26 cellular contexts compared by ENCODE assay signal in the genomic region with DNA sequence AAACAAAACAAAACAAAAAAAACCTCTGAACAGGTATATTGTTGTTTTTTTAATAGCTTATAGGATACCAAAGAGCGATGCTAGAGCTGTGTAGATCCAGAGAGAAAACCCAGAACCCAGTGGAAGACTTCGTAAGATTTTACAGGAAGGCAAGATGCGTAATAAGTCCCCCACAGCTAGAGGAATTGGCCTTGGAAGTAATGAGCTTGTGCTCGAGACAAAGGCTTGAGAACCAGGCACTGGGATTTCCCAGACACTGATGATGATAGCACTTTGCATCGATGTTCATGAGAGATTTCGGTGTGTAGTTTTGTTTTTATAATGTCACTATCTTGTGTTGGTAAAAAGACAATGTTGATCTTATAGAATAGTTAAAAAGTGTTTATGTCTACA.
"Had no signal": no experiment of that assay in that cellular context is flagged by ENCODE, and none has a peak within 500 bp of the region (broad histone marks: within the 10 kb centered on the region; RNA-seq: fewer than 3 reads in every experiment).

No MANE protein-coding gene starts in this region.

- H3K27ac Mint-ChIP-seq: naive thymus-derived CD4-positive, alpha-beta T cell; nephron progenitor cell; stimulated activated naive B cell treated with anti-CD40 and anti-IgM and Interleukin-4, amounts not matched to agents 10 μg/mL and 1 μg/mL and 100 μg/mL, for 72 hours; stimulated activated naive CD8-positive, alpha-beta T cell treated with anti-CD3 and anti-CD28 coated beads, Interleukin-15, Interleukin-2, amounts not matched to agents 100 ng/mL and 50 ng/mL, for 24 hours had no signal

- H3K36me3 Mint-ChIP-seq: naive thymus-derived CD4-positive, alpha-beta T cell; stimulated activated naive B cell treated with anti-CD40 and anti-IgM and Interleukin-4, amounts not matched to agents 10 μg/mL and 1 μg/mL and 100 μg/mL, for 72 hours had no signal

- H3K4me3 Mint-ChIP-seq: naive thymus-derived CD4-positive, alpha-beta T cell; nephron progenitor cell; stimulated activated naive B cell treated with anti-CD40 and anti-IgM and Interleukin-4, amounts not matched to agents 10 μg/mL and 1 μg/mL and 100 μg/mL, for 72 hours; stimulated activated naive CD8-positive, alpha-beta T cell treated with anti-CD3 and anti-CD28 coated beads, Interleukin-15, Interleukin-2, amounts not matched to agents 100 ng/mL and 50 ng/mL, for 24 hours had no signal

- H3K36me3 ChIP-seq: gastroesophageal sphincter, heart left ventricle, ovary, transverse colon, vagina had no signal

- H3K4me1 Mint-ChIP-seq: naive thymus-derived CD4-positive, alpha-beta T cell; stimulated activated naive B cell treated with anti-CD40 and anti-IgM and Interleukin-4, amounts not matched to agents 10 μg/mL and 1 μg/mL and 100 μg/mL, for 72 hours had no signal

- H3K79me2 ChIP-seq: hepatocyte had no signal

- H3K9me3 ChIP-seq: gastroesophageal sphincter, heart left ventricle, ovary, psoas muscle, transverse colon, vagina had no signal

- H3K4me1 ChIP-seq: foreskin keratinocyte, psoas muscle, vagina had no signal

- H3K27ac ChIP-seq: coronary artery, epithelial cell of prostate, foreskin keratinocyte, gastroesophageal sphincter, heart left ventricle, hepatocyte, ovary, psoas muscle, skin epidermis, transverse colon, vagina had no signal

- H3K27me3 ChIP-seq: foreskin keratinocyte, gastroesophageal sphincter, heart left ventricle, hepatocyte, ovary, transverse colon, vagina had no signal

- H2AFZ ChIP-seq: hepatocyte had no signal

- DNase-seq: dermis blood vessel endothelial cell; effector memory CD4-positive, alpha-beta T cell; foreskin keratinocyte; heart left ventricle; kidney; mesenchymal stem cell; midbrain; naive thymus-derived CD4-positive, alpha-beta T cell; nephron progenitor cell; nucleus accumbens; ovary; posterior cingulate gyrus; psoas muscle; right cardiac atrium; stimulated activated CD4-positive, alpha-beta T cell treated with anti-CD3 and anti-CD28 coated beads, Interleukin-15, amount 100 ng/mL, for 24 hours; stimulated activated CD4-positive, alpha-beta T cell treated with anti-CD3 and anti-CD28 coated beads, Interleukin-2, amount 100 ng/mL, for 48 hours; stimulated activated naive B cell treated with anti-CD40 and anti-IgM and Interleukin-4, amounts not matched to agents 10 μg/mL and 1 μg/mL and 100 μg/mL, for 72 hours; transverse colon had no signal

- H3K27me3 Mint-ChIP-seq: naive thymus-derived CD4-positive, alpha-beta T cell; stimulated activated naive B cell treated with anti-CD40 and anti-IgM and Interleukin-4, amounts not matched to agents 10 μg/mL and 1 μg/mL and 100 μg/mL, for 72 hours; stimulated activated naive CD8-positive, alpha-beta T cell treated with anti-CD3 and anti-CD28 coated beads, Interleukin-15, Interleukin-2, amounts not matched to agents 100 ng/mL and 50 ng/mL, for 24 hours had no signal

- H3K4me2 ChIP-seq: hepatocyte had no signal

- H3K9me3 Mint-ChIP-seq: stimulated activated naive B cell treated with anti-CD40 and anti-IgM and Interleukin-4, amounts not matched to agents 10 μg/mL and 1 μg/mL and 100 μg/mL, for 72 hours; stimulated activated naive CD8-positive, alpha-beta T cell treated with anti-CD3 and anti-CD28 coated beads, Interleukin-15, Interleukin-2, amounts not matched to agents 100 ng/mL and 50 ng/mL, for 24 hours had no signal

- H3K4me3 ChIP-seq: coronary artery, gastroesophageal sphincter, heart left ventricle, hepatocyte, lung, ovary, psoas muscle, skin epidermis, transverse colon, vagina had no signal
